In the genomic region with DNA sequence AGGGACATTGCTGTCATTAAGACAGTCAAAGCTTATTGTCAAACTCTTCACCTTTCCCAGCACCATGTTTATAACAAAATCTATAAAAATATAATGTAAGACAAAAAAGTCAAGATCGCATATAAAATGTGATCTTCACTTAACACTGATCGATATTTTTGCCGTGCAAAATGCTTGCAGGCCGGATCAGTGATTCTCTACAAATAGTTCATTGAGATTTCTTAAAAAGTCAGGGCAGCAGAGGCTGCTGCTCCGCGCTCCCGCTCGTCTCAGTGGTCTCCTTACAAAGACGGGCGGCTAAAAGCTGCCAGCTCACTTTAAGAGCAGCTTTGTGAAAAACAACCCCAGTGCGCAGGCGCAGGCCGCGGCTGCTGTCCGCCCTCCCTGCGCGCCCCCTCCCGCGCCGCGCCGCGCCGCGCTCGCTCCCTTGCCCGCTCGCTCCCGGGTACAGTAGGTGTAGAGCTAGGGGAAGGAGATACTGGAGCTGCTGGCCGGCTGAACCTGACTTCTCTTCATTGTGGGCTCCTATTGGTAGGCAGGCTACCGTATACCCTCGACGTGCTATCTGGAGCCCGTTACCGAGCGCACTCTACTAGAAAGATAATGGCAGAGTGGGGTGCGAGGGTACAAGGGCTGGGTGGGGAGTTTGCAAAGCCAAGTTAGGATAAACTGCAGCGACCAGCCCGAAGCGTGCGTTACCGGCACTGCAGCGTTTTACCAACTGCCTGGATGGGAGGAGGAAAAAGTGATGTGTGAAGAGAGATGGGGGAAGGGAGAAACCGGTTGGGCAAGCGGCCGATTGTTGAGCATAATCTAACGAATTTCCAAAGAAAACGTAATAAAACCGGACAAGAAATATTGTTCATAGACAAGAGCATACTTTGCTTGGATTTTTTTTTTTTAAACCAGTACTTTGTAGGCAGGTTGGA, we compare ENCODE assay signal across 8 cellular contexts. TPM values are rescaled to one million over a fixed set of nuclear protein-coding genes. Genes with fewer than 3 reads are reported as not detected.
DNase-seq lines count a peak whose midpoint lies in the region; ATAC-seq, FAIRE-seq and TF ChIP-seq lines count a peak whose summit lies in the region.

A gene with protein sequence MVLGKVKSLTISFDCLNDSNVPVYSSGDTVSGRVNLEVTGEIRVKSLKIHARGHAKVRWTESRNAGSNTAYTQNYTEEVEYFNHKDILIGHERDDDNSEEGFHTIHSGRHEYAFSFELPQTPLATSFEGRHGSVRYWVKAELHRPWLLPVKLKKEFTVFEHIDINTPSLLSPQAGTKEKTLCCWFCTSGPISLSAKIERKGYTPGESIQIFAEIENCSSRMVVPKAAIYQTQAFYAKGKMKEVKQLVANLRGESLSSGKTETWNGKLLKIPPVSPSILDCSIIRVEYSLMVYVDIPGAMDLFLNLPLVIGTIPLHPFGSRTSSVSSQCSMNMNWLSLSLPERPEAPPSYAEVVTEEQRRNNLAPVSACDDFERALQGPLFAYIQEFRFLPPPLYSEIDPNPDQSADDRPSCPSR (minus strand): TSS at position 291 of the 929 bp plus-strand sequence. CDS start 225 bp downstream, at position 66.

- peak within 1 kb of the TSS; percentile 79 for H3K4me3 ChIP-seq in NT2/D1 (ENCODE audit: insufficient read length, low read depth)
- H3K4me3 ChIP-seq in H1 (ENCODE audit: extremely low read depth in 1 of 4, insufficient read depth in 2 of 4, low read depth in 3 of 4, low read length in 4 of 4) = peak within 1 kb of the TSS; percentile 85 to 94 (median 90)
- H3K4me3 ChIP-seq in mesendoderm (ENCODE audit: low read length) = peak within 1 kb of the TSS; percentile 65

- DNase-seq in COR-L47 (lab: John Stamatoyannopoulos, UW) (peak; percentile 96), HT1080 (ENCODE audit: low read depth) (peak; percentile 98), NT2/D1 (ENCODE audit: low read depth, low spot score) (peak; percentile 81), H1 (ENCODE audit: low read depth in 1 of 2, low spot score in 2 of 2) (peak; percentile 90 to 97), mesendoderm (peak; percentile 99)
- peak; percentile 98 for DNase-seq in activated CD8-positive, alpha-beta memory T cell treated with anti-CD3 and anti-CD28 coated beads, Interleukin-2, amount 10 ng/mL, durations not matched to agents 7 days and 5 days
- DNase-seq in stimulated activated CD8-positive, alpha-beta memory T cell treated with anti-CD3 and anti-CD28 coated beads, Interleukin-12 subunit alpha, Interleukin-12 subunit beta, amount 100 ng/mL, for 4 hours (ENCODE audit: low read depth) = peak; percentile 92

- peak within 1 kb of the TSS; percentile 88 for H3K4me3 Mint-ChIP-seq in activated CD8-positive, alpha-beta memory T cell treated with anti-CD3 and anti-CD28 coated beads, Interleukin-2, amount 10 ng/mL, durations not matched to agents 7 days and 5 days

- peak in 1 of 2 experiments; percentile 15; a peak in 1 of 4 replicates for TF ChIP-seq RAD21 in H1 (IDR thresholded peaks at IDR 0.05 in 1 of 2, conservative IDR thresholded peaks at IDR 0.05 in 1 of 2; ENCODE audit: low read depth in 2 of 2, low read length in 2 of 2)

- no peaks in the 10 kb centered on the region for H3K27me3 ChIP-seq in NT2/D1 (ENCODE audit: insufficient read depth, insufficient read length)
- H3K27me3 ChIP-seq in H1 (replicated peaks in 1 of 4; ENCODE audit: control insufficient read depth in 3 of 4, extremely low read depth in 1 of 4, insufficient read depth in 3 of 4, low read length in 3 of 4) = no peaks in the 10 kb centered on the region
- H3K27me3 ChIP-seq in mesendoderm (ENCODE audit: insufficient read depth, low read length, poor library complexity) = no peaks in the 10 kb centered on the region

- H2BK20ac ChIP-seq in H1 (ENCODE audit: low read length) = 0 out of 2 replicates have a peak within 1 kb of the TSS, but pooled peaks have one; percentile 66

- no peak within 1 kb of the TSS for H3K23ac ChIP-seq in H1 (ENCODE audit: insufficient read length)
- no peak within 1 kb of the TSS for H3K23ac ChIP-seq in mesendoderm (ENCODE audit: low read length)

- H2AFZ ChIP-seq in H1 (ENCODE audit: low read length) = peak within 1 kb of the TSS; percentile 33; the same call in 1 of the 2 replicates

- H2AK5ac ChIP-seq in H1 (ENCODE audit: low read depth, low read length) (peak within 1 kb of the TSS; percentile 42; the same call in 1 of the 2 replicates), mesendoderm (ENCODE audit: low read length) (no peak within 1 kb of the TSS)

- H3K14ac ChIP-seq in H1 (ENCODE audit: insufficient read length) = peak within 1 kb of the TSS; percentile 6

- H3K9me3 Mint-ChIP-seq in activated CD8-positive, alpha-beta memory T cell treated with anti-CD3 and anti-CD28 coated beads, Interleukin-2, amount 10 ng/mL, durations not matched to agents 7 days and 5 days (ENCODE audit: low read depth) = no peaks in the 10 kb centered on the region

- ATAC-seq in GM21367 (IDR thresholded peaks at IDR 0.05; ENCODE audit: unreplicated experiment) = peak; percentile 53
- ATAC-seq in activated CD8-positive, alpha-beta memory T cell treated with anti-CD3 and anti-CD28 coated beads, Interleukin-2, amount 10 ng/mL, durations not matched to agents 7 days and 5 days = peak; percentile 61

- peak within 1 kb of the TSS; percentile 100 for H3K27ac Mint-ChIP-seq in activated CD8-positive, alpha-beta memory T cell treated with anti-CD3 and anti-CD28 coated beads, Interleukin-2, amount 10 ng/mL, durations not matched to agents 7 days and 5 days

- H3K9ac ChIP-seq in NT2/D1 (ENCODE audit: insufficient read length, low read depth) = peak within 1 kb of the TSS; percentile 71
- peak within 1 kb of the TSS; percentile 99 to 100 (median 100) for H3K9ac ChIP-seq in H1 (replicated peaks in 1 of 4; ENCODE audit: extremely low read depth in 1 of 4, low read depth in 3 of 4, low read length in 3 of 4)
- peak within 1 kb of the TSS; percentile 79 for H3K9ac ChIP-seq in mesendoderm (ENCODE audit: low read length)

- no peaks in the 10 kb centered on the region for H3K27me3 Mint-ChIP-seq in activated CD8-positive, alpha-beta memory T cell treated with anti-CD3 and anti-CD28 coated beads, Interleukin-2, amount 10 ng/mL, durations not matched to agents 7 days and 5 days

- CTCF ChIA-PET in activated CD8-positive, alpha-beta memory T cell treated with anti-CD3 and anti-CD28 coated beads, Interleukin-2, amount 10 ng/mL, durations not matched to agents 7 days and 5 days (lab: Charles Lee) = interaction anchor here (0.6 to 8.9 kb wide), 28 partner anchors 8 to 517 kb away, joined by 3 to 163 read pairs (median 8); no protein-coding TSS in a partner anchor
- CTCF ChIA-PET in H1 (lab: Charles Lee; ENCODE audit: partially characterized antibody) = interaction anchor here (0.6 to 10.3 kb wide), 21 partner anchors 9 to 779 kb away, joined by 3 to 144 read pairs (median 13); no protein-coding TSS in a partner anchor

- H3K36me3 Mint-ChIP-seq in activated CD8-positive, alpha-beta memory T cell treated with anti-CD3 and anti-CD28 coated beads, Interleukin-2, amount 10 ng/mL, durations not matched to agents 7 days and 5 days = peaks cover 21% of the 10 kb centered on the region

- H3K36me3 ChIP-seq in NT2/D1 (ENCODE audit: insufficient read depth, insufficient read length, low read length) (peaks cover 2% of the 10 kb centered on the region), H1 (ENCODE audit: control insufficient read depth in 2 of 4, insufficient read depth in 4 of 4, low read length in 3 of 4) (no peaks in the 10 kb centered on the region; a peak in 1 of 8 replicates), mesendoderm (ENCODE audit: control insufficient read depth, insufficient read depth, low read length) (no peaks in the 10 kb centered on the region)

- H3K79me1 ChIP-seq in H1 (ENCODE audit: low read depth, low read length) (no peaks in the 10 kb centered on the region), mesendoderm (ENCODE audit: low read length) (no peaks in the 10 kb centered on the region)

- H2BK120ac ChIP-seq in H1 (replicated peaks; ENCODE audit: low read depth, low read length) = peak within 1 kb of the TSS; percentile 95
- H2BK120ac ChIP-seq in mesendoderm (ENCODE audit: low read depth, low read length) = no peak within 1 kb of the TSS

- H3K4me2 ChIP-seq in H1 (ENCODE audit: insufficient read depth in 1 of 2, low read depth in 2 of 2, low read length in 2 of 2) = peak within 1 kb of the TSS; percentile 79 to 99
- H3K4me2 ChIP-seq in mesendoderm (ENCODE audit: low read length) = peak within 1 kb of the TSS; percentile 70

- POLR2A ChIA-PET in H1 (lab: Charles Lee; ENCODE audit: partially characterized antibody) = interaction anchor here (0.6 to 2.9 kb wide), 66 partner anchors 9 to 825 kb away, joined by 3 to 31 read pairs (median 5); no protein-coding TSS in a partner anchor

- peak within 1 kb of the TSS; percentile 75 for H4K91ac ChIP-seq in H1 (replicated peaks; ENCODE audit: insufficient read length, low read length)

- peak; percentile 92 to 98 for TF ChIP-seq POLR2A in H1 (IDR thresholded peaks at IDR 0.05; ENCODE audit: control extremely low read depth in 1 of 2, low read depth in 2 of 2, low read length in 2 of 2)

- peak in 1 of 2 experiments; percentile 3; a peak in 1 of 3 replicates for TF ChIP-seq EP300 in H1 (IDR thresholded peaks at IDR 0.05; ENCODE audit: borderline replicate concordance in 1 of 2, low read depth in 2 of 2, low read length in 2 of 2)

- H3K79me2 ChIP-seq in H1 (ENCODE audit: control insufficient read depth in 1 of 2, insufficient read depth in 2 of 2, low read length in 2 of 2) (peaks cover 0 to 15% of the 10 kb centered on the region in 2 experiments; a peak in 2 of 4 replicates), mesendoderm (ENCODE audit: control insufficient read depth, insufficient read depth, low read length) (peaks cover 2% of the 10 kb centered on the region)

- H3K27ac ChIP-seq in H1 (ENCODE audit: low read depth, low read length) = peak within 1 kb of the TSS; percentile 93
- peak within 1 kb of the TSS; percentile 94 for H3K27ac ChIP-seq in mesendoderm (ENCODE audit: low read depth, low read length)

- H3K56ac ChIP-seq in H1 (replicated peaks; ENCODE audit: insufficient read length, low read depth, low read length) = peak within 1 kb of the TSS; percentile 54
- H3K56ac ChIP-seq in mesendoderm (ENCODE audit: low read length) = peak within 1 kb of the TSS; percentile 87

- H3K18ac ChIP-seq in H1 (ENCODE audit: extremely low read depth, low read length) (peak within 1 kb of the TSS; percentile 94), mesendoderm (ENCODE audit: low read length) (peak within 1 kb of the TSS; percentile 71)

- WGBS in H1 (ENCODE audit: extremely low coverage in 1 of 2, insufficient coverage in 1 of 2, insufficient read length in 1 of 2, insufficient replicate concordance in 2 of 2, low coverage in 1 of 2, low lambda C conversion rate in 2 of 2, missing lambda C conversion rate in 1 of 2), 2 experiments = 1% methylated on average over 49 of the region's 49 CpGs; no CpG with 5 or more reads in 1 of the 2 experiments
- no CpG with 5 or more reads among the region's 49 CpGs for WGBS in mesendoderm (ENCODE audit: extremely low coverage, insufficient coverage, low lambda C conversion rate)

- H3K4me1 Mint-ChIP-seq in activated CD8-positive, alpha-beta memory T cell treated with anti-CD3 and anti-CD28 coated beads, Interleukin-2, amount 10 ng/mL, durations not matched to agents 7 days and 5 days = peaks cover 24% of the 10 kb centered on the region

- H2BK5ac ChIP-seq in H1 (ENCODE audit: low read depth, low read length) = peak within 1 kb of the TSS; percentile 95
- peak within 1 kb of the TSS; percentile 30 for H2BK5ac ChIP-seq in mesendoderm (ENCODE audit: low read length)

- H3K23me2 ChIP-seq in H1 (ENCODE audit: low read depth, low read length) = peaks cover 16% of the 10 kb centered on the region

- no peaks in the 10 kb centered on the region for H4K20me1 ChIP-seq in H1 (replicated peaks in 1 of 2; ENCODE audit: control insufficient read depth in 1 of 2, insufficient read depth in 2 of 2, low read length in 2 of 2)

- H4K5ac ChIP-seq in H1 (ENCODE audit: insufficient read length, low read depth, low read length) = peak within 1 kb of the TSS; percentile 63
- H4K5ac ChIP-seq in mesendoderm (ENCODE audit: low read length) = no peak within 1 kb of the TSS

- peak within 1 kb of the TSS; percentile 97; the same call in 1 of the 2 replicates for H2BK12ac ChIP-seq in H1 (ENCODE audit: low read depth, low read length)

- TF ChIP-seq CTCF in H1 (IDR thresholded peaks at IDR 0.05; ENCODE audit: control extremely low read depth in 1 of 3, insufficient read depth in 1 of 3, low read depth in 1 of 3, low read length in 3 of 3) = 0 out of 4 replicates have a peak, but pooled peaks of 1 of the 3 experiments have one; percentile 9

- peak within 1 kb of the TSS; percentile 73 for H3K4ac ChIP-seq in H1 (replicated peaks; ENCODE audit: insufficient read length, low read depth, low read length)
- peak within 1 kb of the TSS; percentile 68 for H3K4ac ChIP-seq in mesendoderm (ENCODE audit: low read depth, low read length)

- H2BK15ac ChIP-seq in H1 (ENCODE audit: low read length) (peak within 1 kb of the TSS; percentile 83; the same call in 1 of the 2 replicates), mesendoderm (replicated peaks; ENCODE audit: low read depth) (no peak within 1 kb of the TSS)

- FAIRE-seq in H1 (lab: Jason Lieb, UNC) = peak; percentile 48

- H4K8ac ChIP-seq in H1 (ENCODE audit: extremely low read depth, insufficient read depth, low read length) (peak within 1 kb of the TSS; percentile 99), mesendoderm (ENCODE audit: low read depth, low read length) (no peak within 1 kb of the TSS)

- H3K4me1 ChIP-seq in NT2/D1 (ENCODE audit: insufficient read depth, insufficient read length) (no peaks in the 10 kb centered on the region), H1 (replicated peaks in 1 of 4; ENCODE audit: control insufficient read depth in 3 of 4, insufficient read depth in 4 of 4, low read length in 3 of 4) (no peaks in the 10 kb centered on the region; a peak in 2 of 7 replicates), mesendoderm (ENCODE audit: control insufficient read depth, low read depth, low read length) (no peaks in the 10 kb centered on the region)

- H3K9me3 ChIP-seq in NT2/D1 (ENCODE audit: insufficient read depth, low read length) (no peaks in the 10 kb centered on the region), H1 (ENCODE audit: insufficient read depth in 2 of 2, low read depth in 1 of 2, low read length in 1 of 2) (no peaks in the 10 kb centered on the region)

RNA-seq across cellular contexts. Expression of the gene that starts here (rescaled TPM):
- 12.7 and 14.1 TPM in 2 replicates for total RNA-seq in HT1080 (2014; rRNA removed; shearing (Covaris generic))
- polyA plus RNA-seq in HT1080 (2015; cell fraction: cytosol; rRNA removed) = 9.9 and 12.6 TPM in 2 replicates
- polyA plus RNA-seq in HT1080 (2015; cell fraction: nucleus; rRNA removed) = 34.4 and 43.8 TPM in 2 replicates
- 10 to 100 TPM; 13.5 to 42.8 TPM for total RNA-seq in activated CD8-positive, alpha-beta memory T cell treated with anti-CD3 and anti-CD28 coated beads, Interleukin-2, amount 10 ng/mL, durations not matched to agents 7 days and 5 days
- 5.4 and 5.7 TPM in 2 replicates for total RNA-seq in H1 (2021; fragmentation: NEBNext Ultra II Directional; extraction: Animal tissue kit (Norgen Biotek cat#: 25700))
- polyA plus RNA-seq in H1 (2011; rRNA removed) = 1.1 and 2.9 TPM in 2 replicates
- 2.7 TPM for polyA plus RNA-seq in H1 (2011; cell fraction: cytosol; rRNA removed)
- 1.6 TPM for polyA plus RNA-seq in H1 (2011; cell fraction: nucleus; rRNA removed)
- 3.4 to 7.6 TPM (median 3.7 TPM) in 4 replicates for polyA plus RNA-seq in H1 (2012, experiment 1 of 2)
- 0.16 TPM for polyA plus RNA-seq in H1 (2012, experiment 2 of 2)
- polyA plus RNA-seq in H1 (2013, experiment 1 of 2) = 2.4 TPM
- 2.2 TPM for polyA plus RNA-seq in H1 (2013, experiment 2 of 2)
- polyA minus RNA-seq in H1 (2011; rRNA and poly(A)+ RNA removed) = 12.9 and 17.0 TPM in 2 replicates
- polyA minus RNA-seq in H1 (2011; cell fraction: cytosol; rRNA and poly(A)+ RNA removed) = 12.3 TPM
- 29.4 TPM for polyA minus RNA-seq in H1 (2011; cell fraction: nucleus; rRNA and poly(A)+ RNA removed)
- polyA plus RNA-seq in mesendoderm (2013, experiment 1 of 2) = 3.7 TPM
- polyA plus RNA-seq in mesendoderm (2013, experiment 2 of 2) = 3.6 TPM

Comparison
In these comparisons a context has a peak if more than half of its experiments do, and no peak if none do; other contexts are left out.
1. Peak in every context shown above with its lines: DNase-seq, ATAC-seq, H3K4me3 ChIP-seq and H3K27ac ChIP-seq.